1 cellular context compared by ENCODE assay signal in the genomic region with DNA sequence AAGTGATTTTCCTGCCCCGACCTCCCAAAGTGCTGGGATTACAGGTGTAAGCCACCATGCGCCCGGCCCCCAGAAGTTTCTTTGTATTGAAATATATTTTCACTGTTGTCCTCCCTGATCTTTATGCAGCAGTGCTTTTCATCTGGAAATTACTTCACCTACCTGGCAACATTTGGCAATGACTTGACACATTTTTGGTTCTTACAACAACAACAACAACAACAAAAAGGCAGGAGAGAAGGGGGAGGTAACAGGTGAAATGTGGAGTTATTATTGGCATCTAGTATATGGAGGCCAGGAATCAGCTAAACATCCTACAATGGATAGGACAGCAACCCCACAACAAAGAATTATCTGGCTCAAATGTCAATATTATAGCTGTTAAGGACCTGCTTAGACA.
TF ChIP-seq lines count a peak whose summit lies in the region.

No MANE protein-coding gene starts in this region.

TF ChIP-seq in IMR-90, 13 proteins besides CTCF, POLR2A, EP300 and RAD21:
- TF ChIP-seq NFE2L2 (IDR thresholded peaks at IDR 0.05; ENCODE audit: low read depth, low read length) = peak; percentile 40; the same call in 1 of the 2 replicates
- no peak for TF ChIP-seq CHD1 (IDR thresholded peaks at IDR 0.05; ENCODE audit: low read depth, low read length)
- TF ChIP-seq MAFK (IDR thresholded peaks at IDR 0.05; ENCODE audit: low read depth, low read length) = no peak
- no peak for TF ChIP-seq MXI1 (IDR thresholded peaks at IDR 0.05; ENCODE audit: borderline replicate concordance, low read depth, low read length)
- TF ChIP-seq CEBPB (IDR thresholded peaks at IDR 0.05; ENCODE audit: low read depth, low read length) = no peak
- no peak for TF ChIP-seq FOS (IDR thresholded peaks at IDR 0.05; ENCODE audit: low read depth, low read length)
